In genomic region chr7:149302222-149302621, GRCh38 we compare ENCODE assay signal across 25 cellular contexts.
"Had no signal": no experiment of that assay in that cellular context is flagged by ENCODE, and none has a peak within 500 bp of the region (broad histone marks: within the 10 kb centered on the region; RNA-seq: fewer than 3 reads in every experiment).

No MANE protein-coding gene starts in this region.

- DNase-seq: heart right ventricle; islet precursor cell; lower lobe of right lung; mammary epithelial cell; mesenchymal stem cell; naive B cell; pancreas; retina; right lobe of liver; stimulated activated CD4-positive, alpha-beta T cell treated with anti-CD3 and anti-CD28 coated beads, Interleukin-1b, Interleukin-23, amount 100 ng/mL, for 48 hours; stimulated activated CD4-positive, alpha-beta T cell treated with anti-CD3 and anti-CD28 coated beads, Interleukin-2, amount 100 ng/mL, for 48 hours; stimulated activated CD4-positive, alpha-beta T cell treated with anti-CD3 and anti-CD28 coated beads, Interleukin-4, amount 100 ng/mL, for 4 hours; stimulated activated CD8-positive, alpha-beta memory T cell treated with anti-CD3 and anti-CD28 coated beads, Interleukin-4, amount 100 ng/mL, for 48 hours; stimulated activated naive CD4-positive, alpha-beta T cell treated with Interleukin-2 at 50 U/mL for 16 hours; substantia nigra; upper lobe of right lung had no signal

- H3K27me3 ChIP-seq: heart right ventricle, hepatocyte, pancreas, right lobe of liver, tibial nerve, upper lobe of right lung had no signal

- ATAC-seq: heart right ventricle; left lobe of liver; lower lobe of right lung; natural killer cell treated with Interleukin-12 subunit alpha and Interleukin-12 subunit beta and Interleukin-15 and Interleukin-18, amount 100 ng/mL, for 72 hours; pancreas; right lobe of liver; stimulated activated memory B cell treated with anti-CD40 and anti-IgM and Interleukin-4, amounts not matched to agents 10 μg/mL and 1 μg/mL and 100 μg/mL, for 72 hours; stimulated activated naive CD8-positive, alpha-beta T cell treated with anti-CD3 and anti-CD28 coated beads, Interleukin-15, amount 100 ng/mL, for 72 hours; upper lobe of right lung had no signal

- H3K27ac Mint-ChIP-seq: mesothelial cell of epicardium; natural killer cell treated with Interleukin-12 subunit alpha and Interleukin-12 subunit beta and Interleukin-15 and Interleukin-18, amount 100 ng/mL, for 72 hours; stimulated activated memory B cell treated with anti-CD40 and anti-IgM and Interleukin-4, amounts not matched to agents 10 μg/mL and 1 μg/mL and 100 μg/mL, for 72 hours; stimulated activated naive CD8-positive, alpha-beta T cell treated with anti-CD3 and anti-CD28 coated beads, Interleukin-15, amount 100 ng/mL, for 72 hours had no signal

- H3K4me2 ChIP-seq: hepatocyte, smooth muscle cell had no signal

- H3K9me3 Mint-ChIP-seq: natural killer cell treated with Interleukin-12 subunit alpha and Interleukin-12 subunit beta and Interleukin-15 and Interleukin-18, amount 100 ng/mL, for 72 hours had no signal

- H3K36me3 Mint-ChIP-seq: mesothelial cell of epicardium; natural killer cell treated with Interleukin-12 subunit alpha and Interleukin-12 subunit beta and Interleukin-15 and Interleukin-18, amount 100 ng/mL, for 72 hours had no signal

- H3K27me3 Mint-ChIP-seq: stimulated activated naive CD8-positive, alpha-beta T cell treated with anti-CD3 and anti-CD28 coated beads, Interleukin-15, amount 100 ng/mL, for 72 hours had no signal

- H3K79me2 ChIP-seq: hepatocyte had no signal

- H3K27ac ChIP-seq: heart right ventricle, hepatocyte, lower lobe of right lung, pancreas, prostate gland, right lobe of liver, tibial nerve, upper lobe of right lung had no signal

- H2AFZ ChIP-seq: hepatocyte had no signal

- H3K4me1 ChIP-seq: heart right ventricle, lower lobe of right lung, pancreas, prostate gland, right lobe of liver, tibial nerve, upper lobe of right lung had no signal

- H3K4me3 ChIP-seq: heart right ventricle, hepatocyte, lower lobe of right lung, pancreas, prostate gland, right lobe of liver, smooth muscle cell, tibial nerve, upper lobe of right lung had no signal

- H3K4me1 Mint-ChIP-seq: mesothelial cell of epicardium, naive B cell had no signal

- H3K36me3 ChIP-seq: heart right ventricle, lower lobe of right lung, pancreas, prostate gland, right lobe of liver, upper lobe of right lung had no signal

- H3K9me3 ChIP-seq: lower lobe of right lung, pancreas, prostate gland, right lobe of liver, upper lobe of right lung had no signal

- H3K4me3 Mint-ChIP-seq: mesothelial cell of epicardium; naive B cell; natural killer cell treated with Interleukin-12 subunit alpha and Interleukin-12 subunit beta and Interleukin-15 and Interleukin-18, amount 100 ng/mL, for 72 hours; stimulated activated memory B cell treated with anti-CD40 and anti-IgM and Interleukin-4, amounts not matched to agents 10 μg/mL and 1 μg/mL and 100 μg/mL, for 72 hours; stimulated activated naive CD8-positive, alpha-beta T cell treated with anti-CD3 and anti-CD28 coated beads, Interleukin-15, amount 100 ng/mL, for 72 hours had no signal
